In the genomic region with DNA sequence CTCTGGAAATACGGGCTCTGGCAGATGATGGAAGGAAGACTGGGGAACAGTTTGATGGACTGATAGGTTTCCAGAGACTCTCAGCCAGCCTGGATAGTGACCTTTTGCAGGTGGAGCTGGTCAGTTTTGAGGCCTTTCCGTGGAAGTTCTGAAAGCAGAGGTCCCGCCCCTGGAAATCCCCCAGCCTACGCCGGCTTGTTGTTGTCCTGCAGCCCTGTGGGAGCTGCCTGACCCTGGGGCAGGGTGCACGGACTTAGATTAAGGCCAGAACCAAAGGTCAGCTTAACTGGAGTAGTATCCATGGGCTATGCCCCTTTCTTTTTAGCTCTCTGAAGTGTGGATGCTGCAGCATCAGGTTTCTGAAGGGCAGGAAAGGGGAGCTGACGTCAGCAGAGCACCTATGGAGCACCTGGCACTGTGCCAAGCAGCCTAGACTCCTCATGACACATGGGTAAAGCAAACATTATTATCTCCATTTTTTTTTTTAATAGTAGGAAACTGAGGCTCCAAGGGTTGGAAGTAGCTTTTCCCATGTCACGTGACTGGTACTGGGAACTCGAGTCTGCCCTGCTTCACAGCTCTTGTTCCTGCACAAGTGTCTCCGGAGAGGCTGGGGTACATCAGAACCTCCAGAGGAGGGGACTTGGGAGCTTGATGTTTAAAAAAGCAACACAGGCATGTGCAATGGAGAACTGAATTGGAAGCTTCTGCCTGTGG, we compare ENCODE assay signal across 10 cellular contexts. TPM values are rescaled to one million over a fixed set of nuclear protein-coding genes. Genes with fewer than 3 reads are reported as not detected.
DNase-seq lines count a peak whose midpoint lies in the region; ATAC-seq and TF ChIP-seq lines count a peak whose summit lies in the region.
"Had no signal": no experiment of that assay in that cellular context is flagged by ENCODE, and none has a peak within 500 bp of the region (broad histone marks: within the 10 kb centered on the region; RNA-seq: fewer than 3 reads in every experiment).

No MANE protein-coding gene starts in this region.

- H3K4me3 ChIP-seq in lower lobe of right lung (no peak overlapping the region), colonic mucosa (no peak overlapping the region)

- DNase-seq in Daoy (ENCODE audit: low read depth) (peak; percentile 77), NCI-H146 treated with DMSO at 0.1 percent for 48 hours (lab: John Stamatoyannopoulos, UW; ENCODE audit: unreplicated experiment) (peak; percentile 88), SHP77 treated with DMSO at 0.1 percent for 48 hours (lab: John Stamatoyannopoulos, UW) (peak; percentile 89), lower lobe of right lung (peak; percentile 66), colonic mucosa (no peak), GDM1 (lab: John Stamatoyannopoulos, UW) (no peak)
- DNase-seq: activated T-cell treated with anti-CD3 and anti-CD28 coated beads, Interleukin-2, amount 50 U/mL, for 24 hours; right cardiac atrium had no signal

- H3K27ac ChIP-seq in lower lobe of right lung (no peak overlapping the region), colonic mucosa (no peak overlapping the region)

- H3K9me3 ChIP-seq in lower lobe of right lung = no peaks in the 10 kb centered on the region
- no peaks in the 10 kb centered on the region for H3K9me3 ChIP-seq in colonic mucosa

- TF ChIP-seq CTCF in lower lobe of right lung (IDR thresholded peaks at IDR 0.05) (no peak), colonic mucosa (IDR thresholded peaks at IDR 0.05) (no peak)

- no peak overlapping the region for H3K9ac ChIP-seq in colonic mucosa (ENCODE audit: low read depth in 2 of 2, low read length in 2 of 2)

- H3K27me3 ChIP-seq in lower lobe of right lung (ENCODE audit: low read depth) = no peaks in the 10 kb centered on the region
- no peaks in the 10 kb centered on the region for H3K27me3 ChIP-seq in colonic mucosa

- H3K36me3 ChIP-seq in lower lobe of right lung (no peaks in the 10 kb centered on the region), colonic mucosa (no peaks in the 10 kb centered on the region)

- H3K4me1 ChIP-seq in lower lobe of right lung (peaks cover 43% of the 10 kb centered on the region), colonic mucosa (peaks cover 9% of the 10 kb centered on the region)

- intact Hi-C loops in lower lobe of right lung (cut with DNase I) = no loop called here
- intact Hi-C loops in colonic mucosa (cut with DNase I) = no loop called here

- peak in 1 of 2 donors; percentile 40 for ATAC-seq in lower lobe of right lung
- no peak for ATAC-seq in HG02798 (IDR thresholded peaks at IDR 0.05; ENCODE audit: poor library complexity, unreplicated experiment)
- ATAC-seq in GM21447 (IDR thresholded peaks at IDR 0.05; ENCODE audit: unreplicated experiment) = no peak

RNA-seq across cellular contexts. Expression of gene IER5, which starts 38.5 kb away (rescaled TPM):
- 20.3 and 22.3 TPM in 2 replicates for total RNA-seq in Daoy (2014; rRNA removed; shearing (Covaris generic))
- 33.2 TPM for total RNA-seq in lower lobe of right lung
- 10 to 100 TPM; 19.6 to 20.1 TPM for total RNA-seq in colonic mucosa

Comparison
In these comparisons a context has a peak if more than half of its experiments do, and no peak if none do; other contexts are left out.
1. DNase-seq: peak in Daoy (single experiment), NCI-H146 treated with DMSO at 0.1 percent for 48 hours (single experiment), SHP77 treated with DMSO at 0.1 percent for 48 hours (single experiment) and lower lobe of right lung (single experiment); none in colonic mucosa (single experiment) and GDM1 (single experiment).